8 cellular contexts compared by ENCODE assay signal in the genomic region with DNA sequence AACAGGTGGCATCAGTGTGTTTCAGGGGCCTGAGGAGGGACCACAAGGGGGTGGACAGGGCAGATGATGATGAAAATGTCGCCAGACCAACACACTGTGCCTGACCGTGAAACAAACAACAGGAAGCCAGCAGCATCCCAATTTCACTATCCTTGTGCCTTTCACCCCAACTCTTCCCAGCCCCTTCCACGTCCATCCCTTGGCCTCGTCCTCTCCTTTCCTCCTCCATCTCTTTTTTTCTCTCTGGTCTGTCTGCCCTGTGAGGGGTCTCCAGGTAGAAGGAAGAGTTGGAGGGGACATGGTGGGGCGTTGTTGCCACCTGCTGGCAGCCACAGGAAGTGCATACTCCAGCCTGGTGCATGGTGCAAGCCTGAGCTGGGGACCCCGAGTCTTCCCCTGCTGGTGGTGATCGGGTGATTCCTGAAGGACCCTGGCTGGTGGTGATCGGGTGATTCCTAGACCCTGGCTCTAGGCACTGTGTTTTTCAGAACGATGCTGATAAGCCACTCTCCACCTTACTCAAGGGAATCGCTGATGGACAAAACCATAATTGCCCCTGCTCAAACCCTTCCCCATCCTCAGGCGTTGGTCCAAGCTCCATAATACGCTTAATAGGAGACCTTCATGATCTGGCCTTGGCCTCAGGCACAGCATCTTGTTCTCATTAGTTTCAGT.
DNase-seq lines count a peak whose midpoint lies in the region; ATAC-seq lines count a peak whose summit lies in the region.

No MANE protein-coding gene starts in this region.

- in situ Hi-C loops in KBM-7 (cut with MboI; ENCODE audit: low pct_unique_long_range_greater_than_20kb, low sequenced_read_pairs): no loop called here

- ATAC-seq in GM18909 (IDR thresholded peaks at IDR 0.05; ENCODE audit: poor library complexity, unreplicated experiment) (no peak), HG03469 (IDR thresholded peaks at IDR 0.05; ENCODE audit: unreplicated experiment) (no peak)

- DNase-seq in GDM1 (lab: John Stamatoyannopoulos, UW) (peak; percentile 16), KBM-7 (peak; percentile 82), T-helper 1 cell (peak; percentile 30 to 46 (median 39)), amygdala (lab: John Stamatoyannopoulos, UW) (peak in 41 of 56 donors; percentile 9 to 81 (median 31)), iPS DF 4.7 (ENCODE audit: extremely low read depth, low spot score) (peak; percentile 90)
- DNase-seq in stimulated activated CD4-positive, alpha-beta T cell treated with anti-CD3 and anti-CD28 coated beads, Interleukin-1b, Interleukin-23, amount 100 ng/mL, for 4 hours (ENCODE audit: low read depth in 2 of 2): peak; percentile 53 to 55

Comparison
In these comparisons a context has a peak if more than half of its experiments do, and no peak if none do; other contexts are left out.
1. DNase-seq: peak in every context shown above with its lines; median percentile 90 in iPS DF 4.7; 82 in KBM-7; 54 in stimulated activated CD4-positive, alpha-beta T cell treated with anti-CD3 and anti-CD28 coated beads, Interleukin-1b, Interleukin-23, amount 100 ng/mL, for 4 hours; 39 in T-helper 1 cell; 31 in amygdala; 16 in GDM1.